Comparison of ENCODE assay signal across 13 cellular contexts in the genomic region with DNA sequence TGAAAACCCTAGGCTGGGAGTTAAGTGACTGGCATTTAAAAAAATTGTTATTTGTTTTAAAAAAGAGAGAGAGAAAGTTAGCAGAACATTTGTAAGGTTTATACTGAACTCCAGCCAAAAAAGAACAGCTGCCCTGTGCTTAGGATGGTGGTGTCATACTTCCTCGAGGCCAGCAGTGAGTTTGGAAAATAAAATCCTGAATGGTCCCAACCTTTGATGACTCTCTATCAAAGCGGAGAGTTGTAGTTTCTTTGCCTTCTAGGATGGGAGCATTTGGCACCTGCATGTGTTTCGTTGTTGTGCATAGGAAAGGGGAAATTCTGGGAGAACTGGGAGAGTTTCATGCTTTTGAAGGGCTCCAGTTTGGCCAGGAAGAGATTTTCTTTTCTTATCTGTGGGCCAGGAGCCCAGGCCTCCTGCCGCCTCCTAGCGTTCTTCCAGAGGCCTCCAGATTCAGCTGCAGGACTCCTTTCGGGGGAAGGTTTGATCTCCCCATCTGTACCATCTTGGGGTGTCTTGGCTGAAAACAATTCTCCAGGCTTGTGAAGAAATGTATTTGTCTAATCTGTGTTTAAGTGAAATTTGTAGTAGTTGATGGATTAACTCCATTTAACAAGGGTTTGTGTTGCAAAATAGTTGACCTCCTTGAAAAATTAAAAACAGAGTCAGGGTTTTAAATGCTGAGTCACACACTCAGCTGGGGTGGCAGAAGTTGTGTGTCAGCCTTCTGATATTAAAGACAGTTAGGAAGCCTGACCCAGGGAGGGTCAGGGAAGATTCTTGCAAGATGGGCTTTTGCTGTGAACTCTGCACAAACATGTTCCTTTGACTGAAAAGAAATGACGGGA.
DNase-seq lines count a peak whose midpoint lies in the region; ATAC-seq, FAIRE-seq and TF ChIP-seq lines count a peak whose summit lies in the region.
"Had no signal": no experiment of that assay in that cellular context is flagged by ENCODE, and none has a peak within 500 bp of the region (broad histone marks: within the 10 kb centered on the region; RNA-seq: fewer than 3 reads in every experiment).

No MANE protein-coding gene starts in this region.

- BruUV-seq in PC-3 (replicated peaks; lab: Mats Ljungman, UMichigan) = no TSS peak

- H3K4ac ChIP-seq in H1 (replicated peaks; ENCODE audit: insufficient read length, low read depth, low read length) = no peak overlapping the region

- H3K4me2 ChIP-seq in MM.1S (ENCODE audit: low read depth, low read length) (peak overlapping the region; percentile 30), H1 (ENCODE audit: insufficient read depth in 1 of 2, low read depth in 2 of 2, low read length in 2 of 2) (no peak overlapping the region), PC-3 (ENCODE audit: low read length) (no peak overlapping the region)

- H3K4me3 ChIP-seq in AG10803 (ENCODE audit: low read length) (no peak overlapping the region), MM.1S (ENCODE audit: low read length) (no peak overlapping the region), H1 (ENCODE audit: extremely low read depth in 1 of 4, insufficient read depth in 2 of 4, low read depth in 3 of 4, low read length in 4 of 4) (no peak overlapping the region), PC-3 (ENCODE audit: low read length) (no peak overlapping the region)
- H3K4me3 ChIP-seq: psoas muscle had no signal

- no peak overlapping the region for H2BK15ac ChIP-seq in H1 (ENCODE audit: low read length)

- H4K91ac ChIP-seq in H1 (replicated peaks; ENCODE audit: insufficient read length, low read length) = no peak overlapping the region

- H4K20me1 ChIP-seq in MM.1S (ENCODE audit: insufficient read depth, low read length) (no peaks in the 10 kb centered on the region), H1 (replicated peaks in 1 of 2; ENCODE audit: control insufficient read depth in 1 of 2, insufficient read depth in 2 of 2, low read length in 2 of 2) (no peaks in the 10 kb centered on the region), PC-3 (ENCODE audit: low read length) (no peaks in the 10 kb centered on the region)

- H2BK5ac ChIP-seq in H1 (ENCODE audit: low read depth, low read length) = no peak overlapping the region

- no peaks in the 10 kb centered on the region for H3K9me2 ChIP-seq in MM.1S (replicated peaks; ENCODE audit: insufficient read depth, low read length)
- no peaks in the 10 kb centered on the region for H3K9me2 ChIP-seq in PC-3 (replicated peaks; ENCODE audit: low read length)

- intact Hi-C loops in PC-3 (cut with micrococcal nuclease) = no loop called here

- no peak for FAIRE-seq in H1 (lab: Jason Lieb, UNC)

- no peaks in the 10 kb centered on the region for H3K79me1 ChIP-seq in H1 (ENCODE audit: low read depth, low read length)

- no peak overlapping the region for H4K8ac ChIP-seq in H1 (ENCODE audit: extremely low read depth, insufficient read depth, low read length)

- TF ChIP-seq EP300 in H1 (IDR thresholded peaks at IDR 0.05; ENCODE audit: borderline replicate concordance in 1 of 2, low read depth in 2 of 2, low read length in 2 of 2) = no peak

- peak; percentile 40 to 54 for TF ChIP-seq RAD21 in H1 (IDR thresholded peaks at IDR 0.05 in 1 of 2, conservative IDR thresholded peaks at IDR 0.05 in 1 of 2; ENCODE audit: low read depth in 2 of 2, low read length in 2 of 2)

- H2BK120ac ChIP-seq in H1 (replicated peaks; ENCODE audit: low read depth, low read length) = no peak overlapping the region

- WGBS in H1 (ENCODE audit: extremely low coverage in 1 of 2, insufficient coverage in 1 of 2, insufficient read length in 1 of 2, insufficient replicate concordance in 2 of 2, low coverage in 1 of 2, low lambda C conversion rate in 2 of 2, missing lambda C conversion rate in 1 of 2), 2 experiments = 76% methylated on average over 7 of the region's 7 CpGs; no CpG with 5 or more reads in 1 of the 2 experiments

- H3K36me3 ChIP-seq in MM.1S (replicated peaks; ENCODE audit: insufficient read depth, low read length) (peaks cover 21% of the 10 kb centered on the region; the same call in 1 of the 2 replicates), H1 (ENCODE audit: control insufficient read depth in 2 of 4, insufficient read depth in 4 of 4, low read length in 3 of 4) (0 out of 8 replicates have a peak, but pooled peaks cover 0 to 3% (median 0%) of the 10 kb centered on the region in 4 experiments), PC-3 (ENCODE audit: low read depth, low read length) (no peaks in the 10 kb centered on the region)
- H3K36me3 ChIP-seq: BE2C had no signal

- TF ChIP-seq CTCF in AG10803 (conservative IDR thresholded peaks at IDR 0.05; ENCODE audit: low read length) = no peak
- no peak for TF ChIP-seq CTCF in MM.1S (IDR thresholded peaks at IDR 0.05; ENCODE audit: low read length)
- peak; percentile 40 to 45 (median 40) for TF ChIP-seq CTCF in H1 (IDR thresholded peaks at IDR 0.05; ENCODE audit: control extremely low read depth in 1 of 3, insufficient read depth in 1 of 3, low read depth in 1 of 3, low read length in 3 of 3)
- no peak for TF ChIP-seq CTCF in GM13976 (IDR thresholded peaks at IDR 0.05; ENCODE audit: borderline replicate concordance, control extremely low read depth, extremely low read depth, insufficient read depth, missing control alignments)
- TF ChIP-seq CTCF in PC-3 (conservative IDR thresholded peaks at IDR 0.05; ENCODE audit: low read depth, low read length) = no peak

- POLR2A ChIA-PET in H1 (lab: Charles Lee; ENCODE audit: partially characterized antibody) = no interaction called here
- POLR2A ChIA-PET in PC-3 (lab: Charles Lee; ENCODE audit: unreplicated experiment) = no interaction called here

- in situ Hi-C loops in GM13976 (cut with MboI; ENCODE audit: low sequenced_read_pairs, unreplicated experiment) = no loop called here

- H3K9me3 ChIP-seq in MM.1S (replicated peaks; ENCODE audit: insufficient read depth, low read length) (no peaks in the 10 kb centered on the region), H1 (ENCODE audit: insufficient read depth in 2 of 2, low read depth in 1 of 2, low read length in 1 of 2) (peaks cover 3 to 13% of the 10 kb centered on the region in 2 experiments; a peak in 3 of 4 replicates), PC-3 (ENCODE audit: low read length) (peaks cover 6% of the 10 kb centered on the region)
- H3K9me3 ChIP-seq: BE2C had no signal

- H3K9ac ChIP-seq in MM.1S (ENCODE audit: low read length) (0 out of 2 replicates have a peak overlapping the region, but pooled peaks have one; percentile 0), H1 (replicated peaks in 1 of 4; ENCODE audit: extremely low read depth in 1 of 4, low read depth in 3 of 4, low read length in 3 of 4) (no peak overlapping the region), PC-3 (ENCODE audit: low read length) (no peak overlapping the region)

- peak overlapping the region; percentile 69 for H3K27ac ChIP-seq in MM.1S (ENCODE audit: low read length)
- H3K27ac ChIP-seq in H1 (ENCODE audit: low read depth, low read length) = no peak overlapping the region
- no peak overlapping the region for H3K27ac ChIP-seq in PC-3 (ENCODE audit: low read length)
- H3K27ac ChIP-seq: psoas muscle had no signal

- H3K18ac ChIP-seq in H1 (ENCODE audit: extremely low read depth, low read length) = no peak overlapping the region

- no peak overlapping the region for H2BK20ac ChIP-seq in H1 (ENCODE audit: low read length)

- H4K5ac ChIP-seq in H1 (ENCODE audit: insufficient read length, low read depth, low read length) = no peak overlapping the region

- CTCF ChIA-PET in H1 (lab: Charles Lee; ENCODE audit: partially characterized antibody) (interaction anchor here (1.3 kb wide), 1 partner anchor 27 kb away, joined by 3 read pairs; no protein-coding TSS in a partner anchor), PC-3 (lab: Charles Lee) (no interaction called here)

- H3K23me2 ChIP-seq in H1 (ENCODE audit: low read depth, low read length) = no peaks in the 10 kb centered on the region

- peak; percentile 67 for DNase-seq in AG10803 (ENCODE audit: low read depth)
- no peak for DNase-seq in MM.1S
- no peak for DNase-seq in H1 (ENCODE audit: low read depth in 1 of 2, low spot score in 2 of 2)
- peak; percentile 64 for DNase-seq in iris pigment epithelial cell (ENCODE audit: low read depth)
- no peak for DNase-seq in NCI-H526 treated with DMSO at 0.1 percent for 48 hours (lab: John Stamatoyannopoulos, UW)
- no peak for DNase-seq in GM13976 (ENCODE audit: low spot score)
- DNase-seq in PC-3 = no peak
- DNase-seq: amygdala, BE2C, DND-41, NCI-H187 treated with DMSO at 0.1 percent for 48 hours, psoas muscle had no signal

- TF ChIP-seq POLR2A in H1 (IDR thresholded peaks at IDR 0.05; ENCODE audit: control extremely low read depth in 1 of 2, low read depth in 2 of 2, low read length in 2 of 2) = no peak

- H2AFZ ChIP-seq in MM.1S (ENCODE audit: low read length) (no peak overlapping the region), H1 (ENCODE audit: low read length) (no peak overlapping the region; the same call in 1 of the 2 replicates), PC-3 (ENCODE audit: low read length) (no peak overlapping the region)

- no peak for ATAC-seq in GM19328 (IDR thresholded peaks at IDR 0.05; ENCODE audit: unreplicated experiment)
- ATAC-seq in PC-3 = no peak

- no peak overlapping the region for H2AK5ac ChIP-seq in H1 (ENCODE audit: low read depth, low read length)

- H3K27me3 ChIP-seq in MM.1S (replicated peaks; ENCODE audit: insufficient read depth, low read length) = no peaks in the 10 kb centered on the region
- no peaks in the 10 kb centered on the region for H3K27me3 ChIP-seq in H1 (replicated peaks in 1 of 4; ENCODE audit: control insufficient read depth in 3 of 4, extremely low read depth in 1 of 4, insufficient read depth in 3 of 4, low read length in 3 of 4)
- no peaks in the 10 kb centered on the region for H3K27me3 ChIP-seq in PC-3 (ENCODE audit: low read length)

- H3K14ac ChIP-seq in H1 (ENCODE audit: insufficient read length) = no peak overlapping the region

- H3K23ac ChIP-seq in H1 (ENCODE audit: insufficient read length) = no peak overlapping the region

- H3K4me1 ChIP-seq in MM.1S (ENCODE audit: low read length) = peaks cover 36% of the 10 kb centered on the region
- no peaks in the 10 kb centered on the region for H3K4me1 ChIP-seq in H1 (replicated peaks in 1 of 4; ENCODE audit: control insufficient read depth in 3 of 4, insufficient read depth in 4 of 4, low read length in 3 of 4)
- no peaks in the 10 kb centered on the region for H3K4me1 ChIP-seq in PC-3 (ENCODE audit: insufficient read depth, low read length)
- H3K4me1 ChIP-seq: BE2C, psoas muscle had no signal

- no peak overlapping the region for H2BK12ac ChIP-seq in H1 (ENCODE audit: low read depth, low read length)

- H3K79me2 ChIP-seq in MM.1S (ENCODE audit: low read length) (peaks cover 76% of the 10 kb centered on the region), H1 (ENCODE audit: control insufficient read depth in 1 of 2, insufficient read depth in 2 of 2, low read length in 2 of 2) (no peaks in the 10 kb centered on the region), PC-3 (ENCODE audit: low read length) (no peaks in the 10 kb centered on the region)

- no peak overlapping the region for H3K56ac ChIP-seq in H1 (replicated peaks; ENCODE audit: insufficient read length, low read depth, low read length)

- H3F3A ChIP-seq in MM.1S (ENCODE audit: insufficient read depth, low read length) = peaks cover 26% of the 10 kb centered on the region
- no peaks in the 10 kb centered on the region for H3F3A ChIP-seq in PC-3 (ENCODE audit: low read length, unreplicated experiment)

TF ChIP-seq in H1, 55 proteins besides CTCF, POLR2A, EP300 and RAD21 (continues in another document):
- TF ChIP-seq BACH1 (IDR thresholded peaks at IDR 0.05; ENCODE audit: low read length) = peak; percentile 87

Comparison
In these comparisons a context has a peak if more than half of its experiments do, and no peak if none do; other contexts are left out.
1. DNase-seq: peak in AG10803 (single experiment) and iris pigment epithelial cell (single experiment); none in MM.1S (single experiment), H1 (0 of 2), NCI-H526 treated with DMSO at 0.1 percent for 48 hours (single experiment), GM13976 (single experiment) and PC-3 (single experiment).
2. CTCF ChIP-seq: peak in H1 (3 of 3); none in AG10803 (single experiment), MM.1S (single experiment), GM13976 (single experiment) and PC-3 (single experiment).